ENCODE assay signal across 8 cellular contexts in the genomic region with DNA sequence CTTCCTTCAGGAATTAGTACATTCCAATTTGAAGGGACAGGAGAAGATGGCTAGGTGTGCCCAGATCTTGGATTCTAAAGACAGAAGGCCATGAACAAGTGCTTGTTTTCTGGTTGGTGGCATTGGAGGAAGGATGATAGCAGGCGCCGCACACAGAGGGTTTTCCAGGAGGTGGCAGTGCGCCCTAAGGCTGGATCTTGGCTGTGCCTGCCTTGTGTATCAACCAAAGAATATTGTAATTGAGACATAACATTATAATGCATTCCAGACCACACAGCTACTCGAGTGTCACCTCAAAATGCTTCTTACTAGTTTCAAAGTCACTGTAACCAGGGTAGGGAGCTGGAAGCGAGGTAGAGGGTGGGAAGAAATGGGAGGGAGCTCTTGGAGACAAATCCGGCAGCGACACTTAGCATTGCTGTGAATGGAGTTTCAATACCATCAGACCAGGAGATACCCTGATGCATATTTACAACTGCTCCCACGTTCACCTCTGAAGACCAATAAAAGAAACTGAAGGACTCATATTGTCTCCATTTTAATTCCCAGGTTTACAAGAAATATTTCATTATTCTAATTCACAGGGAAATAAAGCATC.
DNase-seq lines count a peak whose midpoint lies in the region; ATAC-seq lines count a peak whose summit lies in the region.

No MANE protein-coding gene starts in this region.

- peak overlapping the region; percentile 44 for H3K27ac ChIP-seq in cingulate gyrus (ENCODE audit: low read depth, low read length)

- ATAC-seq in GM21528 (IDR thresholded peaks at IDR 0.05; ENCODE audit: low FRiP score, unreplicated experiment), result no peak

- DNase-seq in SHP77 (lab: John Stamatoyannopoulos, UW), result peak; percentile 53 to 62
- DNase-seq in SHP77 treated with DMSO at 0.1 percent for 48 hours (lab: John Stamatoyannopoulos, UW), result no peak
- peak; percentile 77 for DNase-seq in NCI-H2196 (lab: John Stamatoyannopoulos, UW; ENCODE audit: unreplicated experiment)
- DNase-seq in activated CD4-positive, alpha-beta T cell treated with anti-CD3 and anti-CD28 coated beads for 4 hours, result peak; percentile 33 to 41
- DNase-seq in kidney tubule cell (ENCODE audit: low spot score), result peak; percentile 70
- peak; percentile 57 for DNase-seq in stimulated activated CD4-positive, alpha-beta T cell treated with anti-CD3 and anti-CD28 coated beads, Interleukin-4, amount 100 ng/mL, for 24 hours
